Comparison of ENCODE assay signal across 1 cellular context in the genomic region with DNA sequence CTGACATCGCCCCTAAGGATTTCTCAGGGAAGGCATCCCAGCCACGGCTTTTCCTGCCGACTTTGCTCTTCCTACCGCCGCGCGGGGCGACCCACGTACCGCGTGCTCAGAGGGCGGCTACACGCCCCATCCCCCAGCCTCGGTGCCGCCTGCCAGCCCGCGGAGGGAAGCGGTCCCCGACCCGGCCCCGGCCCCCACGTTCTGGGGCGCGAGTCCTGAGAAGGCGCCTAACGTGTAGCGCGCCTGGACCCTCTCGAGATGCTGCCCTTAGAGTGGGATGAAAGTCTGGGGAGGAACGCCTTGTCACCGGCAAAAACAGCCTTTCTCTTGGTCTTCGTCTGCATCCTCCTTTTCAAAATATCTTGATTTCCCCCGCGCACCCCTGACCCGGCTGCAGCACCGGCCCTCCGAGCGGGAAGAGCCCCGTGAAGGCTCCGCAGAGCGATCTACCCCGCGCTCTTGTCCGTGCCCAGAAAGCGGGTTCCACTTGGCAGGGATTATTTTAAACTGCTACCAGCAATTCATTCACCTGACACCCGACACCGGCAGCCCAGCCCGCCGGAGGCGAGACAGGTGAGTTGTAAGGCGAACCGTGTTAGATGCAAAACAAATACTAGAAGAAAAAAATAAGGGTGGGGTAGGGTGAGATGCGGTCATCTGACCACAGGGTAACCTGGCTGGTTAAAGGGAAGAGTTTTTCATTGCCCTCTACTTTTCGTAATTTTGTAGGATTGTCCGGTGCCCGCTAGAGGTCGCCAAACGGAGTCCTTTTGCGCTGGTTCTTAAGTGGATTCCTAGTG.
TF ChIP-seq lines count a peak whose summit lies in the region.

No MANE protein-coding gene starts in this region.

TF ChIP-seq in IMR-90, 13 proteins besides CTCF, POLR2A, EP300 and RAD21:
- TF ChIP-seq MAFK (IDR thresholded peaks at IDR 0.05; ENCODE audit: low read depth, low read length) (no peak), SMC3 (IDR thresholded peaks at IDR 0.05; ENCODE audit: low read depth, low read length) (peak; percentile 69), BHLHE40 (IDR thresholded peaks at IDR 0.05; ENCODE audit: low read depth, low read length) (no peak)
